In genomic region chr9:37339945-37340344, GRCh38 we compare ENCODE assay signal across 1 cellular context.
TF ChIP-seq lines count a peak whose summit lies in the region.

No MANE protein-coding gene starts in this region.

TF ChIP-seq in GM23338, 12 proteins besides CTCF, POLR2A, EP300 and RAD21 (continued from another document):
- TF ChIP-seq ZNF114 (CRISPR knock-in tag; IDR thresholded peaks at IDR 0.05): no peak
- TF ChIP-seq CREB1 (CRISPR knock-in tag; IDR thresholded peaks at IDR 0.05; ENCODE audit: low read depth): no peak
- TF ChIP-seq ZNF331 (CRISPR knock-in tag; IDR thresholded peaks at IDR 0.05; ENCODE audit: low read depth): no peak
- no peak for TF ChIP-seq REST (IDR thresholded peaks at IDR 0.05; ENCODE audit: unreplicated experiment)
- TF ChIP-seq NANOG (IDR thresholded peaks at IDR 0.05; ENCODE audit: borderline replicate concordance): no peak
- TF ChIP-seq ETS1 (IDR thresholded peaks at IDR 0.05): no peak
- TF ChIP-seq EZH2phosphoT487 (IDR thresholded peaks at IDR 0.05; ENCODE audit: unreplicated experiment): no peak
- no peak for TF ChIP-seq POLR2AphosphoS5 (IDR thresholded peaks at IDR 0.05; ENCODE audit: low read depth)
- no peak for TF ChIP-seq STAT1 (IDR thresholded peaks at IDR 0.05; ENCODE audit: unreplicated experiment)
- TF ChIP-seq JUNB (IDR thresholded peaks at IDR 0.05; ENCODE audit: unreplicated experiment): no peak
- no peak for TF ChIP-seq EZH2 (IDR thresholded peaks at IDR 0.05; ENCODE audit: low read depth, unreplicated experiment)
